ENCODE assay signal across 22 cellular contexts in genomic region chrX:137430301-137430700, GRCh38.
DNase-seq lines count a peak whose midpoint lies in the region; FAIRE-seq and TF ChIP-seq lines count a peak whose summit lies in the region.
"Had no signal": no experiment of that assay in that cellular context is flagged by ENCODE, and none has a peak within 500 bp of the region (broad histone marks: within the 10 kb centered on the region; RNA-seq: fewer than 3 reads in every experiment).

No MANE protein-coding gene starts in this region.

- peaks cover 7% of the 10 kb centered on the region for H3K27me3 Mint-ChIP-seq in neural progenitor cell (ENCODE audit: insufficient read depth, low read depth)
- H3K27me3 Mint-ChIP-seq in activated naive CD4-positive, alpha-beta T cell treated with anti-CD3 and anti-CD28 coated beads for 36 hours (ENCODE audit: low read depth), result peaks cover 35% of the 10 kb centered on the region

- peak overlapping the region; percentile 80 for H3K4me2 ChIP-seq in neural progenitor cell

- peak overlapping the region; percentile 51 for H3K4me3 Mint-ChIP-seq in neural progenitor cell
- no peak overlapping the region for H3K4me3 Mint-ChIP-seq in activated naive CD4-positive, alpha-beta T cell treated with anti-CD3 and anti-CD28 coated beads for 36 hours
- H3K4me3 Mint-ChIP-seq: HFFc6 had no signal

- WGBS in ectodermal cell, 2 experiments, result 3% methylated on average over 6 of the region's 17 CpGs; no CpG with 5 or more reads in 1 of the 2 experiments
- WGBS in small intestine, 3 donors, result 5 to 36% (median 16%) methylated on average over 12 to 17 of the region's 17 CpGs

- H3K27me3 ChIP-seq in H7 (ENCODE audit: control insufficient read depth, insufficient read depth, low read length) (peaks cover 35% of the 10 kb centered on the region), ectodermal cell (ENCODE audit: control insufficient read depth, insufficient read depth, low read length, poor library complexity, severe bottlenecking) (peaks cover 37% of the 10 kb centered on the region), neural progenitor cell (peaks cover 50% of the 10 kb centered on the region), small intestine (ENCODE audit: control insufficient read depth in 2 of 2, insufficient read depth in 2 of 2, low read length in 2 of 2) (peaks cover 0 to 18% of the 10 kb centered on the region in 2 donors)
- H3K27me3 ChIP-seq: SJSA1 had no signal

- H3F3A ChIP-seq in neural progenitor cell (ENCODE audit: low read depth), result peaks cover 22% of the 10 kb centered on the region

- no peak for FAIRE-seq in small intestine (lab: Jason Lieb, UNC)
- FAIRE-seq: A204.1, GM19239, H54 had no signal

- DNase-seq in H7 (peak; percentile 67), neural progenitor cell (ENCODE audit: low spot score) (no peak), dedifferentiated amniotic fluid mesenchymal stem cell (ENCODE audit: extremely low spot score) (no peak), NOMO-1 (lab: John Stamatoyannopoulos, UW; ENCODE audit: unreplicated experiment in 2 of 2) (no peak), small intestine (no peak)
- no peak for DNase-seq in activated naive CD4-positive, alpha-beta T cell treated with anti-CD3 and anti-CD28 coated beads for 36 hours
- DNase-seq: HFFc6, KG1, NCI-H1092 treated with DMSO at 0.1 percent for 48 hours, NCI-H1436 treated with DMSO at 0.1 percent for 48 hours, NCI-H1930, NCI-H2227 treated with DMSO at 0.1 percent for 48 hours, NCI-H524, NCI-H774, OCI-M1 had no signal

- peaks cover 12% of the 10 kb centered on the region for H3K4me1 ChIP-seq in ectodermal cell (ENCODE audit: control insufficient read depth, insufficient read depth, low read length)
- peaks cover 27% of the 10 kb centered on the region for H3K4me1 ChIP-seq in neural progenitor cell
- no peaks in the 10 kb centered on the region for H3K4me1 ChIP-seq in small intestine (ENCODE audit: control insufficient read depth in 2 of 2, insufficient read depth in 1 of 2, low read depth in 1 of 2, low read length in 1 of 2)
- H3K4me1 ChIP-seq: SJSA1 had no signal

- H2AFZ ChIP-seq in neural progenitor cell (replicated peaks), result no peak overlapping the region

- H3K9me3 Mint-ChIP-seq in neural progenitor cell, result peaks cover 15% of the 10 kb centered on the region
- H3K9me3 Mint-ChIP-seq in activated naive CD4-positive, alpha-beta T cell treated with anti-CD3 and anti-CD28 coated beads for 36 hours, result peaks cover 2% of the 10 kb centered on the region
- H3K9me3 Mint-ChIP-seq: HFFc6 had no signal

- TF ChIP-seq CTCF in neural progenitor cell (IDR thresholded peaks at IDR 0.05), result no peak

- intact Hi-C loops in activated naive CD4-positive, alpha-beta T cell treated with anti-CD3 and anti-CD28 coated beads for 36 hours (cut with micrococcal nuclease), result no loop called here

- no peaks in the 10 kb centered on the region for H3K79me2 ChIP-seq in neural progenitor cell (ENCODE audit: low read depth)

- no peaks in the 10 kb centered on the region for H3K36me3 ChIP-seq in H7 (replicated peaks; ENCODE audit: control insufficient read depth, insufficient read depth, low read length)
- H3K36me3 ChIP-seq in ectodermal cell (ENCODE audit: control insufficient read depth, insufficient read depth, low read length), result no peaks in the 10 kb centered on the region
- H3K36me3 ChIP-seq in neural progenitor cell, result no peaks in the 10 kb centered on the region
- no peaks in the 10 kb centered on the region for H3K36me3 ChIP-seq in small intestine (ENCODE audit: control insufficient read depth in 2 of 2, insufficient read depth in 2 of 2, low read length in 2 of 2)
- H3K36me3 ChIP-seq: SJSA1 had no signal

- H3K4me3 ChIP-seq in H7 (ENCODE audit: insufficient read depth, low read depth, low read length), result peak overlapping the region; percentile 54
- H3K4me3 ChIP-seq in ectodermal cell (ENCODE audit: insufficient read depth, low read depth, low read length), result peak overlapping the region; percentile 46
- peak overlapping the region; percentile 52; the same call in 1 of the 2 replicates for H3K4me3 ChIP-seq in iPS-18c (ENCODE audit: insufficient read depth, low read depth, low read length)
- peak overlapping the region; percentile 46 for H3K4me3 ChIP-seq in neural progenitor cell
- no peak overlapping the region for H3K4me3 ChIP-seq in small intestine (ENCODE audit: low read depth in 1 of 2, low read length in 2 of 2)
- H3K4me3 ChIP-seq: SJSA1 had no signal

- H3K27ac Mint-ChIP-seq in neural progenitor cell, result peak overlapping the region; percentile 97
- H3K27ac Mint-ChIP-seq in activated naive CD4-positive, alpha-beta T cell treated with anti-CD3 and anti-CD28 coated beads for 36 hours, result no peak overlapping the region
- H3K27ac Mint-ChIP-seq: CD14-positive monocyte, HFFc6 had no signal

- CTCF ChIA-PET in activated naive CD4-positive, alpha-beta T cell treated with anti-CD3 and anti-CD28 coated beads for 36 hours (lab: Charles Lee), result no interaction called here

- H4K20me1 ChIP-seq in neural progenitor cell (ENCODE audit: low read depth), result peaks cover 7% of the 10 kb centered on the region

- H3K36me3 Mint-ChIP-seq in neural progenitor cell, result peaks cover 4% of the 10 kb centered on the region
- no peaks in the 10 kb centered on the region for H3K36me3 Mint-ChIP-seq in activated naive CD4-positive, alpha-beta T cell treated with anti-CD3 and anti-CD28 coated beads for 36 hours (ENCODE audit: low read depth)

- H3K27ac ChIP-seq in ectodermal cell (ENCODE audit: insufficient read depth, low read depth, low read length, poor library complexity, severe bottlenecking), result no peak overlapping the region
- no peak overlapping the region for H3K27ac ChIP-seq in neural progenitor cell
- H3K27ac ChIP-seq in small intestine (ENCODE audit: low read depth in 1 of 2, low read length in 1 of 2), result no peak overlapping the region
- H3K27ac ChIP-seq: SJSA1 had no signal

- peaks cover 63% of the 10 kb centered on the region for H3K4me1 Mint-ChIP-seq in neural progenitor cell
- peaks cover 10% of the 10 kb centered on the region for H3K4me1 Mint-ChIP-seq in activated naive CD4-positive, alpha-beta T cell treated with anti-CD3 and anti-CD28 coated beads for 36 hours (ENCODE audit: low read depth)

- no peak overlapping the region for H3K9ac ChIP-seq in neural progenitor cell

- no peaks in the 10 kb centered on the region for H3K9me3 ChIP-seq in ectodermal cell (ENCODE audit: control insufficient read depth, low read length)
- peaks cover 9% of the 10 kb centered on the region for H3K9me3 ChIP-seq in iPS-18c (ENCODE audit: control insufficient read depth, insufficient read depth, low read length)
- no peaks in the 10 kb centered on the region for H3K9me3 ChIP-seq in neural progenitor cell (ENCODE audit: low read depth)
- H3K9me3 ChIP-seq in small intestine (ENCODE audit: control insufficient read depth, low read depth), result no peaks in the 10 kb centered on the region
- H3K9me3 ChIP-seq: SJSA1 had no signal

Comparison
In these comparisons a context has a peak if more than half of its experiments do, and no peak if none do; other contexts are left out.
1. H3K4me3 ChIP-seq: peak in H7 (single experiment), ectodermal cell (single experiment), iPS-18c (single experiment) and neural progenitor cell (single experiment); none in small intestine (0 of 2).